8 cellular contexts compared by ENCODE assay signal in the genomic region with DNA sequence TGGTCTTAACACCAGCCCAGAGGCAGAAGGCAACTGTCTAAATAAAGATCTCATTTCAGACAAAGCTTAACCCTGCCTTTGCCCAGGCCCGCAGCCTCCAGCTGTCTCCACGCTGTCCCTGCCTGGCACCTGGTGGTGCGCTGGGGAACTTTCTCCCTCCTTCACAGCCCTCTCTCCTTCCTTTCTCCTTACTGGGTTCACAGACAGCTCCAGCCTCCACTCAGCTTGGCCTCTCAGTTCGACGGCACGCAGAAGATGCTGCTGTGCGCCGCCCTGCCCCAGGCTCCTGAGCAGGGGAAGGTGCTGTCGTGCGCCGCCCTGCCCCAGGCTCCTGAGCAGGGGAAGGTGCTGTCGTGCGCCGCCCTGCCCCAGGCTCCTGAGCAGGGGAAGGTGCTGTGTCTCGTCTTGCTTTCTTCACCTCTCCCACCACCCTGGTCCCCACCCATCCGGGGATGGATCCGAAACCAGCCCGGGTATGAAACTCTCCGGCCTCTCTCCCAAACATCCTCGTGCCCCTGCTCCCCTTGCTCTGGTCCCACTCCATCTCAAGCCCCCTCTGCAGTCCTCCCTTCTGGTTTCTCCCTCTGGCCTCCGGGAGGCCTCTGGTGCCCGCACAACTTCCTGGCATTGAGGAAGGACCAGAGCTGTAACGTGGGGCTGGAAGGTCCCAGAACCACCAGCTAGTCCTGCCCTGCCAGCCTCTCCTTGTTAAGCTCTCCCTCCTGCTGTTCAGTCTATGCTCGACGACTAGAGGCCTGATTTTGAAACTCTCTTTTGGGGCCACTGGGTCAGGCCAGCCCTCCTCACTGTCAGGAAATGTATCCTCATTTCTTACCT. TPM values are rescaled to one million over a fixed set of nuclear protein-coding genes. Genes with fewer than 3 reads are reported as not detected.
DNase-seq lines count a peak whose midpoint lies in the region; ATAC-seq and TF ChIP-seq lines count a peak whose summit lies in the region.

No MANE protein-coding gene starts in this region.

- H3K27ac ChIP-seq in HCT116 (ENCODE audit: low read depth, low read length) (no peak overlapping the region), right cardiac atrium (ENCODE audit: low read length) (no peak overlapping the region)

- ATAC-seq in HCT116 (peak; percentile 38; the same call in 1 of the 2 replicates), T-cell (replicated peaks in 1 of 4) (peak; percentile 29 to 71 (median 60)), right cardiac atrium (peak; percentile 29 to 43), GM21367 (IDR thresholded peaks at IDR 0.05; ENCODE audit: unreplicated experiment) (no peak), GM18502 (IDR thresholded peaks at IDR 0.05; ENCODE audit: poor library complexity, unreplicated experiment) (no peak), HG03520 (IDR thresholded peaks at IDR 0.05; ENCODE audit: unreplicated experiment) (no peak)

- no peak overlapping the region for H3K4me3 ChIP-seq in HCT116 (replicated peaks in 1 of 2; ENCODE audit: low read depth in 1 of 2, low read length in 2 of 2)
- no peak overlapping the region for H3K4me3 ChIP-seq in right cardiac atrium (ENCODE audit: low read length)

- no peak overlapping the region for H3K4me3 Mint-ChIP-seq in T-cell

- H3K36me3 Mint-ChIP-seq in T-cell, result no peaks in the 10 kb centered on the region

- intact Hi-C loops in HCT116 (cut with micrococcal nuclease), result no loop called here
- intact Hi-C loops in right cardiac atrium (cut with DNase I), result loop anchor here in 3 of 4 donors (5.0 to 10.0 kb wide), 4 partner anchors 81 to 121 kb away; a partner anchor contains a TSS

- WGBS in right cardiac atrium, result 78% methylated on average over 25 of the region's 25 CpGs

- H3K27ac Mint-ChIP-seq in T-cell, result no peak overlapping the region

- no peak overlapping the region for H2AFZ ChIP-seq in HCT116 (ENCODE audit: low read depth, low read length, poor library complexity, severe bottlenecking)

- CTCF ChIA-PET in HCT116 (lab: Charles Lee), result interaction anchor here (1.0 kb wide), 1 partner anchor 118 kb away, joined by 8 read pairs; no protein-coding TSS in a partner anchor
- CTCF ChIA-PET in T-cell (lab: Charles Lee), result interaction anchor here (0.9 to 1.3 kb wide), 3 partner anchors 118 to 119 kb away, joined by 3 to 6 read pairs (median 5); no protein-coding TSS in a partner anchor

- H3K27me3 Mint-ChIP-seq in T-cell, result peaks cover 6 to 23% of the 10 kb centered on the region in 2 donors

- H3K9me3 Mint-ChIP-seq in T-cell, result no peaks in the 10 kb centered on the region

- no peaks in the 10 kb centered on the region for H3K9me2 ChIP-seq in HCT116 (ENCODE audit: insufficient read depth)

- TF ChIP-seq POLR2A in HCT116 (IDR thresholded peaks at IDR 0.05; ENCODE audit: borderline replicate concordance, extremely low read depth, insufficient read depth, insufficient read length), result no peak

- no peaks in the 10 kb centered on the region for H4K20me1 ChIP-seq in HCT116 (ENCODE audit: insufficient read depth)

- no peak overlapping the region for H3K9ac ChIP-seq in HCT116 (ENCODE audit: low read length)

- H3K4me1 Mint-ChIP-seq in T-cell, result peaks cover 3 to 14% (median 8%) of the 10 kb centered on the region in 3 donors

- peak; percentile 20 to 43 (median 23); a peak in 4 of 6 replicates for TF ChIP-seq CTCF in HCT116 (IDR thresholded peaks at IDR 0.05 in 2 of 3, conservative IDR thresholded peaks at IDR 0.05 in 1 of 3; ENCODE audit: borderline replicate concordance in 1 of 3, insufficient read depth in 1 of 3, low read depth in 2 of 3, low read length in 2 of 3)

- H3K79me2 ChIP-seq in HCT116 (ENCODE audit: insufficient read depth, low read length), result no peaks in the 10 kb centered on the region

- H3K27me3 ChIP-seq in HCT116 (ENCODE audit: insufficient read depth, low read length) (0 out of 2 replicates have a peak, but pooled peaks cover 7% of the 10 kb centered on the region), right cardiac atrium (ENCODE audit: control insufficient read depth, insufficient read depth) (no peaks in the 10 kb centered on the region)

- H3K36me3 ChIP-seq in HCT116 (ENCODE audit: control insufficient read depth in 1 of 2, insufficient read depth in 2 of 2, low read length in 2 of 2), result no peaks in the 10 kb centered on the region

- H3K4me2 ChIP-seq in HCT116 (ENCODE audit: low read length), result no peak overlapping the region

- H3K9me3 ChIP-seq in HCT116 (ENCODE audit: control insufficient read depth in 1 of 2, insufficient read depth in 1 of 2, low read depth in 1 of 2, low read length in 2 of 2) (no peaks in the 10 kb centered on the region), right cardiac atrium (ENCODE audit: control insufficient read depth, low read length) (no peaks in the 10 kb centered on the region)

- RAD21 ChIA-PET in HCT116 (lab: Charles Lee; ENCODE audit: low non-redundant PET in 1 of 2, low total read pairs in 2 of 2, uncharacterized antibody in 2 of 2, unreplicated experiment in 2 of 2), result no interaction called here

- BruUV-seq in HCT116 (replicated peaks; lab: Mats Ljungman, UMichigan), result no TSS peak

- H3K4me1 ChIP-seq in HCT116 (ENCODE audit: control insufficient read depth in 1 of 2, insufficient read depth in 2 of 2, low read length in 2 of 2) (peaks cover 0 to 8% of the 10 kb centered on the region in 2 experiments; a peak in 1 of 4 replicates), right cardiac atrium (ENCODE audit: control insufficient read depth, insufficient read depth, low read length) (peaks cover 3% of the 10 kb centered on the region)

- peak; percentile 61 for DNase-seq in 8988T
- no peak for DNase-seq in HCT116 (ENCODE audit: low read depth, low spot score)
- DNase-seq in T-cell, result peak in 12 of 34 experiments; percentile 24 to 45 (median 34)
- DNase-seq in right cardiac atrium, result peak; percentile 42 to 69 (median 66)
- DNase-seq in T-helper 9 cell, result no peak

- POLR2A ChIA-PET in HCT116 (lab: Charles Lee), result no interaction called here
- POLR2A ChIA-PET in T-cell (lab: Charles Lee), result no interaction called here

- peak; percentile 55 for TF ChIP-seq RAD21 in HCT116 (IDR thresholded peaks at IDR 0.05; ENCODE audit: low read depth)

TF ChIP-seq in HCT116, 20 proteins besides CTCF, POLR2A, EP300 and RAD21 (continues in another document):
- TF ChIP-seq, protein P1, sequence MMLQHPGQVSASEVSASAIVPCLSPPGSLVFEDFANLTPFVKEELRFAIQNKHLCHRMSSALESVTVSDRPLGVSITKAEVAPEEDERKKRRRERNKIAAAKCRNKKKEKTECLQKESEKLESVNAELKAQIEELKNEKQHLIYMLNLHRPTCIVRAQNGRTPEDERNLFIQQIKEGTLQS (IDR thresholded peaks at IDR 0.05), result no peak
- TF ChIP-seq SIN3A (IDR thresholded peaks at IDR 0.05; ENCODE audit: low read depth) (no peak), YY1 (IDR thresholded peaks at IDR 0.05; ENCODE audit: extremely low read depth, insufficient replicate concordance, low read depth, low read length) (no peak), POLR2AphosphoS5 (IDR thresholded peaks at IDR 0.05; ENCODE audit: low read depth, low read length) (no peak), CBX3 (IDR thresholded peaks at IDR 0.05; ENCODE audit: low read depth) (no peak), SRF (IDR thresholded peaks at IDR 0.05; ENCODE audit: low read depth) (no peak), ZFX (IDR thresholded peaks at IDR 0.05) (no peak), CEBPB (IDR thresholded peaks at IDR 0.05; ENCODE audit: low read depth) (no peak), EZH2phosphoT487 (IDR thresholded peaks at IDR 0.05; ENCODE audit: borderline replicate concordance) (no peak), ZNF274 (IDR thresholded peaks at IDR 0.05; ENCODE audit: low read depth, low read length) (no peak)
- TF ChIP-seq, protein P2, sequence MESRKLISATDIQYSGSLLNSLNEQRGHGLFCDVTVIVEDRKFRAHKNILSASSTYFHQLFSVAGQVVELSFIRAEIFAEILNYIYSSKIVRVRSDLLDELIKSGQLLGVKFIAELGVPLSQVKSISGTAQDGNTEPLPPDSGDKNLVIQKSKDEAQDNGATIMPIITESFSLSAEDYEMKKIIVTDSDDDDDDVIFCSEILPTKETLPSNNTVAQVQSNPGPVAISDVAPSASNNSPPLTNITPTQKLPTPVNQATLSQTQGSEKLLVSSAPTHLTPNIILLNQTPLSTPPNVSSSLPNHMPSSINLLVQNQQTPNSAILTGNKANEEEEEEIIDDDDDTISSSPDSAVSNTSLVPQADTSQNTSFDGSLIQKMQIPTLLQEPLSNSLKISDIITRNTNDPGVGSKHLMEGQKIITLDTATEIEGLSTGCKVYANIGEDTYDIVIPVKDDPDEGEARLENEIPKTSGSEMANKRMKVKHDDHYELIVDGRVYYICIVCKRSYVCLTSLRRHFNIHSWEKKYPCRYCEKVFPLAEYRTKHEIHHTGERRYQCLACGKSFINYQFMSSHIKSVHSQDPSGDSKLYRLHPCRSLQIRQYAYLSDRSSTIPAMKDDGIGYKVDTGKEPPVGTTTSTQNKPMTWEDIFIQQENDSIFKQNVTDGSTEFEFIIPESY (IDR thresholded peaks at IDR 0.05; ENCODE audit: extremely low read depth, insufficient replicate concordance, low read length), result no peak

RNA-seq across cellular contexts. Expression of a gene that starts 22.9 kb away (rescaled TPM):
- total RNA-seq in HCT116 (2021; ENCODE audit: unreplicated experiment) (0.25 TPM), T-cell (10 to 100 TPM in 1 of 5 donors, 1 to 10 TPM in 4; 6.6 to 10.7 (median 8.2) TPM), right cardiac atrium (10 to 100 TPM; 44.5 to 45.5 (median 44.9) TPM)
- polyA plus RNA-seq in HCT116 (2012), result 0.15 and 0.42 TPM in 2 replicates
- polyA plus RNA-seq in right cardiac atrium, result 22.2 TPM

Comparison
In these comparisons a context has a peak if more than half of its experiments do, and no peak if none do; other contexts are left out.
1. DNase-seq: peak in 8988T (single experiment) and right cardiac atrium (3 of 3); none in HCT116 (single experiment) and T-helper 9 cell (single experiment).
2. ATAC-seq: peak in HCT116 (single experiment), T-cell (4 of 4) and right cardiac atrium (2 of 2); none in GM21367 (single experiment), GM18502 (single experiment) and HG03520 (single experiment).